In genomic region chr19:16288544-16288943, GRCh38 we compare ENCODE assay signal across 24 cellular contexts. TPM values are rescaled to one million over a fixed set of nuclear protein-coding genes. Genes with fewer than 3 reads are reported as not detected.
A peak's percentile ranks its signal among the peaks of the same experiment; 100 is the strongest.
DNase-seq lines count a peak whose midpoint lies in the region; ATAC-seq and TF ChIP-seq lines count a peak whose summit lies in the region.
"Had no signal": no experiment of that assay in that cellular context is flagged by ENCODE, and none has a peak within 500 bp of the region (broad histone marks: within the 10 kb centered on the region; RNA-seq: fewer than 3 reads in every experiment).

No MANE protein-coding gene starts in this region.

- ATAC-seq in Right ventricle myocardium superior (ENCODE audit: poor library complexity), result no peak
- ATAC-seq in GM21515 (IDR thresholded peaks at IDR 0.05; ENCODE audit: unreplicated experiment), result no peak
- ATAC-seq: GM23338; stimulated activated naive B cell treated with anti-CD40 and anti-IgM and Interleukin-4, amounts not matched to agents 10 μg/mL and 1 μg/mL and 100 μg/mL, for 72 hours had no signal

- H3K4me1 ChIP-seq in left ventricle myocardium inferior, result peaks cover 83% of the 10 kb centered on the region
- peaks cover 30 to 52% (median 38%) of the 10 kb centered on the region in 4 donors for H3K4me1 ChIP-seq in stomach
- H3K4me1 ChIP-seq in Peyer's patch, result peaks cover 0 to 17% (median 2%) of the 10 kb centered on the region in 4 donors

- H3K27me3 ChIP-seq in left ventricle myocardium inferior (ENCODE audit: low read depth), result no peaks in the 10 kb centered on the region
- no peaks in the 10 kb centered on the region for H3K27me3 ChIP-seq in stomach
- H3K27me3 ChIP-seq in Peyer's patch, result no peaks in the 10 kb centered on the region
- H3K27me3 ChIP-seq: sigmoid colon, SJSA1, suprapubic skin had no signal

- TF ChIP-seq EP300 in stomach (IDR thresholded peaks at IDR 0.05), result no peak

- intact Hi-C loops in left ventricle myocardium inferior (cut with micrococcal nuclease) (no loop called here), Right ventricle myocardium superior (cut with DNase I) (no loop called here), stomach (cut with DNase I; ENCODE audit: low total_unique reads) (no loop called here)

- H3K36me3 ChIP-seq in left ventricle myocardium inferior (no peaks in the 10 kb centered on the region), stomach (no peaks in the 10 kb centered on the region), Peyer's patch (no peaks in the 10 kb centered on the region)
- H3K36me3 ChIP-seq: sigmoid colon, SJSA1, suprapubic skin had no signal

- WGBS in stomach, 5 donors, result 58 to 76% (median 72%) methylated on average over 9 of the region's 9 CpGs

- H3K9me3 ChIP-seq in left ventricle myocardium inferior (replicated peaks) (no peaks in the 10 kb centered on the region), stomach (no peaks in the 10 kb centered on the region), Peyer's patch (no peaks in the 10 kb centered on the region)
- H3K9me3 ChIP-seq: sigmoid colon, SJSA1, suprapubic skin had no signal

- DNase-seq in left ventricle myocardium inferior (no peak), Right ventricle myocardium superior (no peak), UCSD-AML1 (lab: John Stamatoyannopoulos, UW; ENCODE audit: unreplicated experiment) (peak; percentile 26), fibroblast of pulmonary artery (ENCODE audit: low read depth) (peak; percentile 41), stomach (no peak), GM10266 (ENCODE audit: extremely low spot score) (no peak), Peyer's patch (no peak)
- DNase-seq: activated CD4-positive, alpha-beta T cell treated with anti-CD3 and anti-CD28 coated beads for 1 hour; activated naive CD8-positive, alpha-beta T cell treated with anti-CD3 and anti-CD28 coated beads, Interleukin-2, amount 10 ng/mL, durations not matched to agents 7 days and 5 days; C1 segment of cervical spinal cord; central memory CD4-positive, alpha-beta T cell; DMS79; dorsolateral prefrontal cortex; HFFc6; Kasumi-1; MV-4-11; NCI-H1436 treated with DMSO at 0.1 percent for 48 hours; NCI-H748 treated with DMSO at 0.1 percent for 48 hours; sigmoid colon; stimulated activated naive B cell treated with anti-CD40 and anti-IgM and Interleukin-4, amounts not matched to agents 10 μg/mL and 1 μg/mL and 100 μg/mL, for 72 hours had no signal

- no peak overlapping the region for H3K4me3 ChIP-seq in left ventricle myocardium inferior
- H3K4me3 ChIP-seq in fibroblast of pulmonary artery (replicated peaks; ENCODE audit: low read depth, low read length), result no peak overlapping the region
- no peak overlapping the region for H3K4me3 ChIP-seq in stomach
- no peak overlapping the region for H3K4me3 ChIP-seq in Peyer's patch
- H3K4me3 ChIP-seq: dorsolateral prefrontal cortex, GM23338, sigmoid colon, SJSA1, suprapubic skin had no signal

- H3K27ac ChIP-seq in left ventricle myocardium inferior (replicated peaks) (peak overlapping the region; percentile 96), stomach (peak overlapping the region in 1 of 5 donors; percentile 96), Peyer's patch (no peak overlapping the region)
- H3K27ac ChIP-seq: SJSA1, suprapubic skin had no signal

- no peak for TF ChIP-seq CTCF in left ventricle myocardium inferior (IDR thresholded peaks at IDR 0.05; ENCODE audit: borderline replicate concordance)
- no peak for TF ChIP-seq CTCF in fibroblast of pulmonary artery (IDR thresholded peaks at IDR 0.05; ENCODE audit: low read length, missing control alignments)
- no peak for TF ChIP-seq CTCF in stomach (IDR thresholded peaks at IDR 0.05)
- TF ChIP-seq CTCF in GM10266 (IDR thresholded peaks at IDR 0.05; ENCODE audit: control insufficient read depth, insufficient read depth, low read depth, missing control alignments), result no peak
- no peak for TF ChIP-seq CTCF in Peyer's patch (IDR thresholded peaks at IDR 0.05)

- no peak for TF ChIP-seq POLR2A in stomach (IDR thresholded peaks at IDR 0.05)
- TF ChIP-seq POLR2A in Peyer's patch (IDR thresholded peaks at IDR 0.05), result no peak

RNA-seq across cellular contexts. Expression of gene KLF2, which starts 36.1 kb away (rescaled TPM):
- total RNA-seq in left ventricle myocardium inferior (65.2 TPM), Right ventricle myocardium superior (67.6 TPM), stomach (100 to 1,000 TPM in 1 of 5 donors, 10 to 100 TPM in 4; 31.0 to 107 (median 72.3) TPM), Peyer's patch (100 to 1,000 TPM in 1 of 4 donors, 10 to 100 TPM in 3; 12.1 to 129 (median 37.2) TPM)
- polyA plus RNA-seq in stomach, result 10 to 100 TPM in 2 of 3 donors, 1 to 10 TPM in 1; 9.5 to 69.5 (median 16.7) TPM
- polyA plus RNA-seq: GM23338 had no signal

Comparison
In these comparisons a context has a peak if more than half of its experiments do, and no peak if none do; other contexts are left out.
1. DNase-seq: peak in UCSD-AML1 (single experiment) and fibroblast of pulmonary artery (single experiment); none in left ventricle myocardium inferior (single experiment), Right ventricle myocardium superior (single experiment), stomach (single experiment), GM10266 (single experiment) and Peyer's patch (0 of 3).